ENCODE assay signal across 8 cellular contexts in genomic region chr16:24075929-24076716, GRCh38.
DNase-seq lines count a peak whose midpoint lies in the region; ATAC-seq and TF ChIP-seq lines count a peak whose summit lies in the region.

No MANE protein-coding gene starts in this region.

- no peaks in the 10 kb centered on the region for H3K79me2 ChIP-seq in GM23338 (replicated peaks; ENCODE audit: insufficient read depth)
- H3K79me2 ChIP-seq in PC-3 (ENCODE audit: low read length), result no peaks in the 10 kb centered on the region

- no peak overlapping the region for H3K27ac Mint-ChIP-seq in GM23338
- no peak overlapping the region for H3K27ac Mint-ChIP-seq in endothelial cell (ENCODE audit: unreplicated experiment)

- H3K4me1 Mint-ChIP-seq in GM23338 (peaks cover 17% of the 10 kb centered on the region), endothelial cell (ENCODE audit: unreplicated experiment) (peaks cover 10% of the 10 kb centered on the region)

- TF ChIP-seq CTCF in GM23338 (conservative IDR thresholded peaks at IDR 0.05; ENCODE audit: low read depth in 2 of 2) (no peak), PC-3 (conservative IDR thresholded peaks at IDR 0.05; ENCODE audit: low read depth, low read length) (no peak), endothelial cell (IDR thresholded peaks at IDR 0.05; ENCODE audit: unreplicated experiment) (no peak), foreskin fibroblast (IDR thresholded peaks at IDR 0.05; ENCODE audit: low read depth, low read length) (no peak)

- ATAC-seq in GM23338 (peak; percentile 59; the same call in 2 of the 3 replicates), PC-3 (no peak)

- intact Hi-C loops in PC-3 (cut with micrococcal nuclease), result no loop called here

- H3K9me3 Mint-ChIP-seq in GM23338 (no peaks in the 10 kb centered on the region), endothelial cell (ENCODE audit: unreplicated experiment) (no peaks in the 10 kb centered on the region)

- H3K4me2 ChIP-seq in GM23338, result no peak overlapping the region
- H3K4me2 ChIP-seq in PC-3 (ENCODE audit: low read length), result no peak overlapping the region

- no peaks in the 10 kb centered on the region for H3F3A ChIP-seq in GM23338 (replicated peaks; ENCODE audit: low read depth)
- H3F3A ChIP-seq in PC-3 (ENCODE audit: low read length, unreplicated experiment), result no peaks in the 10 kb centered on the region

- H4K20me1 ChIP-seq in GM23338 (replicated peaks; ENCODE audit: insufficient read depth) (no peaks in the 10 kb centered on the region), PC-3 (ENCODE audit: low read length) (no peaks in the 10 kb centered on the region)

- POLR2A ChIA-PET in PC-3 (lab: Charles Lee; ENCODE audit: unreplicated experiment), result no interaction called here

- no peak overlapping the region for H3K27ac ChIP-seq in GM23338 (ENCODE audit: low read depth)
- no peak overlapping the region for H3K27ac ChIP-seq in PC-3 (ENCODE audit: low read length)

- H3K27me3 Mint-ChIP-seq in GM23338 (ENCODE audit: insufficient read depth, low read depth, poor library complexity) (peaks cover 4% of the 10 kb centered on the region), endothelial cell (ENCODE audit: unreplicated experiment) (peaks cover 1% of the 10 kb centered on the region)

- no peaks in the 10 kb centered on the region for H3K9me3 ChIP-seq in PC-3 (ENCODE audit: low read length)

- H3K36me3 ChIP-seq in GM23338 (ENCODE audit: insufficient read depth) (no peaks in the 10 kb centered on the region), PC-3 (ENCODE audit: low read depth, low read length) (no peaks in the 10 kb centered on the region)

- peaks cover 8% of the 10 kb centered on the region; the same call in 1 of the 2 replicates for H3K4me1 ChIP-seq in GM23338 (ENCODE audit: insufficient read depth)
- H3K4me1 ChIP-seq in PC-3 (ENCODE audit: insufficient read depth, low read length), result no peaks in the 10 kb centered on the region

- peaks cover 6% of the 10 kb centered on the region; the same call in 1 of the 2 replicates for H3K9me2 ChIP-seq in GM23338 (ENCODE audit: insufficient read depth)
- H3K9me2 ChIP-seq in PC-3 (replicated peaks; ENCODE audit: low read length), result no peaks in the 10 kb centered on the region

- H3K27me3 ChIP-seq in GM23338 (ENCODE audit: insufficient read depth), result no peaks in the 10 kb centered on the region
- peaks cover 8% of the 10 kb centered on the region; the same call in 1 of the 2 replicates for H3K27me3 ChIP-seq in PC-3 (ENCODE audit: low read length)

- no peaks in the 10 kb centered on the region; the same call in 2 of the 3 replicates for H3K36me3 Mint-ChIP-seq in GM23338 (ENCODE audit: low read depth)
- H3K36me3 Mint-ChIP-seq in endothelial cell (ENCODE audit: low read depth, unreplicated experiment), result no peaks in the 10 kb centered on the region

- peak; percentile 17 for DNase-seq in ELR (ENCODE audit: low read depth)
- peak; percentile 22 for DNase-seq in GM23338 (ENCODE audit: low spot score)
- peak; percentile 1 for DNase-seq in PC-3
- peak; percentile 71 for DNase-seq in kidney tubule cell (ENCODE audit: low spot score)
- DNase-seq in dedifferentiated amniotic fluid mesenchymal stem cell (ENCODE audit: extremely low spot score), result no peak
- DNase-seq in endothelial cell (ENCODE audit: low spot score), result no peak
- DNase-seq in foreskin fibroblast, result no peak
- no peak for DNase-seq in NCI-H128 (lab: John Stamatoyannopoulos, UW; ENCODE audit: unreplicated experiment)

- CTCF ChIA-PET in PC-3 (lab: Charles Lee), result no interaction called here

- H3K9ac ChIP-seq in PC-3 (ENCODE audit: low read length), result no peak overlapping the region

- peak overlapping the region; percentile 12; the same call in 1 of the 2 replicates for H2AFZ ChIP-seq in GM23338
- no peak overlapping the region for H2AFZ ChIP-seq in PC-3 (ENCODE audit: low read length)

- H3K4me3 Mint-ChIP-seq in GM23338 (no peak overlapping the region), endothelial cell (ENCODE audit: unreplicated experiment) (no peak overlapping the region)

- BruUV-seq in PC-3 (replicated peaks; lab: Mats Ljungman, UMichigan), result no TSS peak

- no peak overlapping the region for H3K4me3 ChIP-seq in GM23338
- H3K4me3 ChIP-seq in PC-3 (ENCODE audit: low read length), result no peak overlapping the region
- no peak overlapping the region for H3K4me3 ChIP-seq in foreskin fibroblast (ENCODE audit: low read depth in 1 of 2, low read length in 2 of 2)

TF ChIP-seq in GM23338, 12 proteins besides CTCF, POLR2A, EP300 and RAD21 (continues in another document):
- TF ChIP-seq ZNF114 (CRISPR knock-in tag; IDR thresholded peaks at IDR 0.05), result no peak
- no peak for TF ChIP-seq NANOG (IDR thresholded peaks at IDR 0.05; ENCODE audit: borderline replicate concordance)
- TF ChIP-seq STAT1 (IDR thresholded peaks at IDR 0.05; ENCODE audit: unreplicated experiment), result no peak
- TF ChIP-seq CREB1 (CRISPR knock-in tag; IDR thresholded peaks at IDR 0.05; ENCODE audit: low read depth), result no peak
- TF ChIP-seq, protein P1, sequence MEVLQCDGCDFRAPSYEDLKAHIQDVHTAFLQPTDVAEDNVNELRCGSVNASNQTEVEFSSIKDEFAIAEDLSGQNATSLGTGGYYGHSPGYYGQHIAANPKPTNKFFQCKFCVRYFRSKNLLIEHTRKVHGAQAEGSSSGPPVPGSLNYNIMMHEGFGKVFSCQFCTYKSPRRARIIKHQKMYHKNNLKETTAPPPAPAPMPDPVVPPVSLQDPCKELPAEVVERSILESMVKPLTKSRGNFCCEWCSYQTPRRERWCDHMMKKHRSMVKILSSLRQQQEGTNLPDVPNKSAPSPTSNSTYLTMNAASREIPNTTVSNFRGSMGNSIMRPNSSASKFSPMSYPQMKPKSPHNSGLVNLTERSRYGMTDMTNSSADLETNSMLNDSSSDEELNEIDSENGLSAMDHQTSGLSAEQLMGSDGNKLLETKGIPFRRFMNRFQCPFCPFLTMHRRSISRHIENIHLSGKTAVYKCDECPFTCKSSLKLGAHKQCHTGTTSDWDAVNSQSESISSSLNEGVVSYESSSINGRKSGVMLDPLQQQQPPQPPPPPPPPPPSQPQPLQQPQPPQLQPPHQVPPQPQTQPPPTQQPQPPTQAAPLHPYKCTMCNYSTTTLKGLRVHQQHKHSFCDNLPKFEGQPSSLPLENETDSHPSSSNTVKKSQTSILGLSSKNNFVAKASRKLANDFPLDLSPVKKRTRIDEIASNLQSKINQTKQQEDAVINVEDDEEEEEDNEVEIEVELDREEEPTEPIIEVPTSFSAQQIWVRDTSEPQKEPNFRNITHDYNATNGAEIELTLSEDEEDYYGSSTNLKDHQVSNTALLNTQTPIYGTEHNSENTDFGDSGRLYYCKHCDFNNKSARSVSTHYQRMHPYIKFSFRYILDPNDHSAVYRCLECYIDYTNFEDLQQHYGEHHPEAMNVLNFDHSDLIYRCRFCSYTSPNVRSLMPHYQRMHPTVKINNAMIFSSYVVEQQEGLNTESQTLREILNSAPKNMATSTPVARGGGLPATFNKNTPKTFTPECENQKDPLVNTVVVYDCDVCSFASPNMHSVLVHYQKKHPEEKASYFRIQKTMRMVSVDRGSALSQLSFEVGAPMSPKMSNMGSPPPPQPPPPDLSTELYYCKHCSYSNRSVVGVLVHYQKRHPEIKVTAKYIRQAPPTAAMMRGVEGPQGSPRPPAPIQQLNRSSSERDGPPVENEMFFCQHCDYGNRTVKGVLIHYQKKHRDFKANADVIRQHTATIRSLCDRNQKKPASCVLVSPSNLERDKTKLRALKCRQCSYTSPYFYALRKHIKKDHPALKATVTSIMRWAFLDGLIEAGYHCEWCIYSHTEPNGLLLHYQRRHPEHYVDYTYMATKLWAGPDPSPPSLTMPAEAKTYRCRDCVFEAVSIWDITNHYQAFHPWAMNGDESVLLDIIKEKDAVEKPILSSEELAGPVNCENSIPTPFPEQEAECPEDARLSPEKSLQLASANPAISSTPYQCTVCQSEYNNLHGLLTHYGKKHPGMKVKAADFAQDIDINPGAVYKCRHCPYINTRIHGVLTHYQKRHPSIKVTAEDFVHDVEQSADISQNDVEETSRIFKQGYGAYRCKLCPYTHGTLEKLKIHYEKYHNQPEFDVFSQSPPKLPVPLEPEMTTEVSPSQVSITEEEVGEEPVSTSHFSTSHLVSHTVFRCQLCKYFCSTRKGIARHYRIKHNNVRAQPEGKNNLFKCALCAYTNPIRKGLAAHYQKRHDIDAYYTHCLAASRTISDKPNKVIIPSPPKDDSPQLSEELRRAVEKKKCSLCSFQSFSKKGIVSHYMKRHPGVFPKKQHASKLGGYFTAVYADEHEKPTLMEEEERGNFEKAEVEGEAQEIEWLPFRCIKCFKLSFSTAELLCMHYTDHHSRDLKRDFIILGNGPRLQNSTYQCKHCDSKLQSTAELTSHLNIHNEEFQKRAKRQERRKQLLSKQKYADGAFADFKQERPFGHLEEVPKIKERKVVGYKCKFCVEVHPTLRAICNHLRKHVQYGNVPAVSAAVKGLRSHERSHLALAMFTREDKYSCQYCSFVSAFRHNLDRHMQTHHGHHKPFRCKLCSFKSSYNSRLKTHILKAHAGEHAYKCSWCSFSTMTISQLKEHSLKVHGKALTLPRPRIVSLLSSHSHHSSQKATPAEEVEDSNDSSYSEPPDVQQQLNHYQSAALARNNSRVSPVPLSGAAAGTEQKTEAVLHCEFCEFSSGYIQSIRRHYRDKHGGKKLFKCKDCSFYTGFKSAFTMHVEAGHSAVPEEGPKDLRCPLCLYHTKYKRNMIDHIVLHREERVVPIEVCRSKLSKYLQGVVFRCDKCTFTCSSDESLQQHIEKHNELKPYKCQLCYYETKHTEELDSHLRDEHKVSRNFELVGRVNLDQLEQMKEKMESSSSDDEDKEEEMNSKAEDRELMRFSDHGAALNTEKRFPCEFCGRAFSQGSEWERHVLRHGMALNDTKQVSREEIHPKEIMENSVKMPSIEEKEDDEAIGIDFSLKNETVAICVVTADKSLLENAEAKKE (CRISPR knock-in tag; IDR thresholded peaks at IDR 0.05), result no peak
- TF ChIP-seq POLR2AphosphoS5 (IDR thresholded peaks at IDR 0.05; ENCODE audit: low read depth), result no peak
- TF ChIP-seq EZH2phosphoT487 (IDR thresholded peaks at IDR 0.05; ENCODE audit: unreplicated experiment), result no peak
- TF ChIP-seq EZH2 (IDR thresholded peaks at IDR 0.05; ENCODE audit: low read depth, unreplicated experiment), result no peak

Comparison
In these comparisons a context has a peak if more than half of its experiments do, and no peak if none do; other contexts are left out.
1. DNase-seq: peak in ELR (single experiment), GM23338 (single experiment), PC-3 (single experiment) and kidney tubule cell (single experiment); none in dedifferentiated amniotic fluid mesenchymal stem cell (single experiment), endothelial cell (single experiment), foreskin fibroblast (0 of 2) and NCI-H128 (single experiment).